Comparison of ENCODE assay signal across 26 cellular contexts in genomic region chr15:23401627-23402026, GRCh38. TPM values are rescaled to one million over a fixed set of nuclear protein-coding genes. Genes with fewer than 3 reads are reported as not detected.
DNase-seq lines count a peak whose midpoint lies in the region; ATAC-seq, FAIRE-seq and TF ChIP-seq lines count a peak whose summit lies in the region.
"Had no signal": no experiment of that assay in that cellular context is flagged by ENCODE, and none has a peak within 500 bp of the region (broad histone marks: within the 10 kb centered on the region; RNA-seq: fewer than 3 reads in every experiment).

No MANE protein-coding gene starts in this region.

- in situ Hi-C loops in HepG2 (cut with HindIII; ENCODE audit: extremely low pct_ligation_motif_present, low pct_unique_long_range_greater_than_20kb) (no loop called here), GM13976 (cut with MboI; ENCODE audit: low sequenced_read_pairs, unreplicated experiment) (no loop called here)

- H3K27me3 ChIP-seq in heart left ventricle (no peaks in the 10 kb centered on the region), left ventricle myocardium inferior (ENCODE audit: low read depth) (peaks cover 4% of the 10 kb centered on the region), HepG2 (ENCODE audit: control insufficient read depth in 1 of 2, insufficient read depth in 2 of 2, low read length in 2 of 2) (no peaks in the 10 kb centered on the region; a peak in 1 of 5 replicates), aorta (ENCODE audit: control insufficient read depth in 1 of 2, insufficient read depth in 2 of 2, low read length in 1 of 2) (no peaks in the 10 kb centered on the region)
- H3K27me3 ChIP-seq: BLaER1 treated with 17β-estradiol and CSF1 and Interleukin-3, amounts not matched to agents 10 nM and 100 nM; Peyer's patch; SJSA1 had no signal

- H3K27ac ChIP-seq in heart left ventricle (peak overlapping the region in 8 of 12 donors; percentile 17 to 82 (median 65)), left ventricle myocardium inferior (replicated peaks) (peak overlapping the region; percentile 91), HepG2 (ENCODE audit: extremely low read length, insufficient read depth, low read length) (no peak overlapping the region), aorta (ENCODE audit: low read depth in 1 of 2, low read length in 2 of 2) (peak overlapping the region; percentile 1 to 61)
- H3K27ac ChIP-seq: 22Rv1; BLaER1 treated with 17β-estradiol and CSF1 and Interleukin-3, amounts not matched to agents 10 nM and 100 nM; Peyer's patch; SJSA1 had no signal

- H3K9me3 ChIP-seq in heart left ventricle (peaks cover 0 to 8% (median 0%) of the 10 kb centered on the region in 12 donors), left ventricle myocardium inferior (replicated peaks) (peaks cover 10% of the 10 kb centered on the region), HepG2 (ENCODE audit: low read length) (no peaks in the 10 kb centered on the region), aorta (ENCODE audit: control insufficient read depth, low read length) (no peaks in the 10 kb centered on the region)
- H3K9me3 ChIP-seq: Caco-2, Peyer's patch, SJSA1 had no signal

- H4K20me1 ChIP-seq in HepG2 (ENCODE audit: insufficient read depth, low read length): no peaks in the 10 kb centered on the region
- H4K20me1 ChIP-seq: BLaER1 treated with 17β-estradiol and CSF1 and Interleukin-3, amounts not matched to agents 10 nM and 100 nM had no signal

- no peak overlapping the region for H2AFZ ChIP-seq in HepG2 (ENCODE audit: low read length)

- no TSS peak for BruUV-seq in HepG2 (replicated peaks; lab: Mats Ljungman, UMichigan)

- no peaks in the 10 kb centered on the region for H3K36me3 ChIP-seq in heart left ventricle
- H3K36me3 ChIP-seq in left ventricle myocardium inferior: no peaks in the 10 kb centered on the region
- no peaks in the 10 kb centered on the region for H3K36me3 ChIP-seq in HepG2 (replicated peaks in 1 of 2; ENCODE audit: control insufficient read depth in 1 of 2, insufficient read depth in 2 of 2, low read length in 2 of 2)
- no peaks in the 10 kb centered on the region for H3K36me3 ChIP-seq in aorta (ENCODE audit: control insufficient read depth in 1 of 2, insufficient read depth in 2 of 2, low read length in 1 of 2)
- H3K36me3 ChIP-seq: Peyer's patch, SJSA1 had no signal

- TF ChIP-seq CTCF in heart left ventricle (IDR thresholded peaks at IDR 0.05): no peak
- no peak for TF ChIP-seq CTCF in left ventricle myocardium inferior (IDR thresholded peaks at IDR 0.05; ENCODE audit: borderline replicate concordance)
- no peak for TF ChIP-seq CTCF in HepG2 (CRISPR knock-in tag; IDR thresholded peaks at IDR 0.05)
- TF ChIP-seq CTCF in GM13976 (IDR thresholded peaks at IDR 0.05; ENCODE audit: borderline replicate concordance, control extremely low read depth, extremely low read depth, insufficient read depth, missing control alignments): no peak

- DNase-seq in heart left ventricle (peak in 1 of 5 donors; percentile 38), cardiac septum (ENCODE audit: low spot score) (no peak), left ventricle myocardium inferior (no peak), HepG2 (ENCODE audit: low spot score) (no peak), aorta (peak in 1 of 2 donors; percentile 9), GM13976 (ENCODE audit: low spot score) (no peak), NCI-H1417 (lab: John Stamatoyannopoulos, UW) (no peak), NCI-H1105 (lab: John Stamatoyannopoulos, UW) (no peak)
- DNase-seq: ACHN; Caco-2; CD4-positive, alpha-beta memory T cell; GOT3; HCEC 1CT; IMR-90; NCI-H187; NCI-H2107; NCI-H524 treated with DMSO at 0.1 percent for 48 hours; NCI-H82; Peyer's patch had no signal

- CTCF ChIA-PET in HepG2 (lab: Yijun Ruan, JAX; ENCODE audit: low intra/inter-chr PET ratio, low total read pairs): no interaction called here

- WGBS in heart left ventricle, 4 donors: 45 to 60% (median 56%) methylated on average over 8 of the region's 8 CpGs
- 3% methylated on average over 5 of the region's 8 CpGs for WGBS in HepG2 (ENCODE audit: low lambda C conversion rate)
- 91 to 93% methylated on average over 8 of the region's 8 CpGs for WGBS in aorta, 2 donors

- ATAC-seq in heart left ventricle (peak in 2 of 4 donors; percentile 9 to 10), HepG2 (peak; percentile 85), aorta (ENCODE audit: low FRiP score) (no peak)

- TF ChIP-seq EP300 in HepG2 (IDR thresholded peaks at IDR 0.05; ENCODE audit: low read depth in 2 of 2, low read length in 2 of 2) (no peak), HepG2 (CRISPR knock-in tag; IDR thresholded peaks at IDR 0.05; ENCODE audit: borderline replicate concordance) (no peak)

- intact Hi-C loops in heart left ventricle (cut with DNase I): loop anchor here in 1 of 10 donors (2.0 kb wide), 1 partner anchor 31 kb away; no protein-coding TSS in a partner anchor
- intact Hi-C loops in cardiac septum (cut with DNase I): no loop called here
- intact Hi-C loops in left ventricle myocardium inferior (cut with micrococcal nuclease): no loop called here
- intact Hi-C loops in HepG2 (cut with micrococcal nuclease; ENCODE audit: unreplicated experiment): no loop called here
- intact Hi-C loops in aorta (cut with DNase I): no loop called here

- H3K4me2 ChIP-seq in HepG2 (ENCODE audit: low read depth, low read length): no peak overlapping the region

- H3K9ac ChIP-seq in HepG2 (ENCODE audit: insufficient read depth, low read depth, low read length): no peak overlapping the region
- H3K9ac ChIP-seq: BLaER1 treated with 17β-estradiol and CSF1 and Interleukin-3, amounts not matched to agents 10 nM and 100 nM had no signal

- peak; percentile 50 for FAIRE-seq in HepG2 (lab: Jason Lieb, UNC)
- FAIRE-seq: G401.6, GM12892, GM18507, HTR-8/SVneo had no signal

- H3K4me3 ChIP-seq in heart left ventricle: no peak overlapping the region
- H3K4me3 ChIP-seq in left ventricle myocardium inferior: no peak overlapping the region
- no peak overlapping the region for H3K4me3 ChIP-seq in HepG2 (replicated peaks in 1 of 3; ENCODE audit: insufficient read depth in 1 of 3, low read depth in 2 of 3, low read length in 3 of 3)
- no peak overlapping the region for H3K4me3 ChIP-seq in aorta (ENCODE audit: low read length in 2 of 2)
- H3K4me3 ChIP-seq: BLaER1 treated with 17β-estradiol and CSF1 and Interleukin-3, amounts not matched to agents 10 nM and 100 nM; Peyer's patch; SJSA1 had no signal

- TF ChIP-seq POLR2A in heart left ventricle (IDR thresholded peaks at IDR 0.05) (no peak), HepG2 (IDR thresholded peaks at IDR 0.05; ENCODE audit: insufficient read depth in 1 of 2, low read depth in 2 of 2, low read length in 2 of 2) (no peak)

- H3K4me1 ChIP-seq in heart left ventricle (peaks cover 0 to 35% (median 7%) of the 10 kb centered on the region in 12 donors), left ventricle myocardium inferior (peaks cover 47% of the 10 kb centered on the region), HepG2 (ENCODE audit: insufficient read depth, low read length) (no peaks in the 10 kb centered on the region), aorta (ENCODE audit: control insufficient read depth in 1 of 2, insufficient read depth in 2 of 2, low read length in 2 of 2) (peaks cover 3 to 7% of the 10 kb centered on the region in 2 donors)
- H3K4me1 ChIP-seq: Caco-2, Peyer's patch, SJSA1 had no signal

- TF ChIP-seq RAD21 in HepG2 (CRISPR knock-in tag; IDR thresholded peaks at IDR 0.05): no peak

- POLR2A ChIA-PET in HepG2 (lab: Yijun Ruan, JAX): no interaction called here

- H3K79me2 ChIP-seq in HepG2 (ENCODE audit: insufficient read depth, low read length): no peaks in the 10 kb centered on the region

RNA-seq across cellular contexts. Expression of gene GOLGA6L2, which starts 45.4 kb away (rescaled TPM):
- total RNA-seq in heart left ventricle: not detected
- not detected for polyA plus RNA-seq in heart left ventricle
- total RNA-seq in cardiac septum: not detected
- not detected for total RNA-seq in left ventricle myocardium inferior
- not detected in 2 replicates for total RNA-seq in HepG2 (2016; rRNA removed; fragmentation: Illumina TruSeq; extraction: Trizol)
- total RNA-seq in HepG2 (2016; cell fraction: cytosol; rRNA removed; fragmentation: Illumina TruSeq; extraction: Trizol; ENCODE audit: low read depth): not detected in 2 replicates
- not detected in 2 replicates for total RNA-seq in HepG2 (2016; cell fraction: insoluble cytoplasmic fraction; rRNA removed; fragmentation: Illumina TruSeq; extraction: Trizol)
- total RNA-seq in HepG2 (2016; cell fraction: membrane; rRNA removed; fragmentation: Illumina TruSeq; extraction: Trizol): not detected in 2 replicates
- not detected in 2 replicates for total RNA-seq in HepG2 (2016; cell fraction: nucleus; rRNA removed; fragmentation: Illumina TruSeq; extraction: Trizol)
- polyA plus RNA-seq in HepG2 (2011; rRNA removed): not detected in 2 replicates
- not detected in 2 replicates for polyA plus RNA-seq in HepG2 (2011; cell fraction: cytosol; rRNA removed)
- not detected in 2 replicates for polyA plus RNA-seq in HepG2 (2011; cell fraction: nucleus; rRNA removed)
- polyA plus RNA-seq in HepG2 (2012): not detected in 2 replicates
- polyA plus RNA-seq in HepG2 (2016; cell fraction: cytosol; fragmentation: Illumina TruSeq; extraction: Trizol; ENCODE audit: low read depth): not detected in 2 replicates
- not detected in 2 replicates for polyA plus RNA-seq in HepG2 (2016; cell fraction: insoluble cytoplasmic fraction; fragmentation: Illumina TruSeq; extraction: Trizol; ENCODE audit: low read depth)
- polyA plus RNA-seq in HepG2 (2016; cell fraction: membrane; fragmentation: Illumina TruSeq; extraction: Trizol; ENCODE audit: low read depth): not detected in 2 replicates
- not detected in 2 replicates for polyA plus RNA-seq in HepG2 (2016; cell fraction: nucleus; fragmentation: Illumina TruSeq; extraction: Trizol; ENCODE audit: insufficient read depth, low read depth)
- not detected in 2 replicates for polyA minus RNA-seq in HepG2 (2011; rRNA and poly(A)+ RNA removed; ENCODE audit: low replicate concordance)
- polyA minus RNA-seq in HepG2 (2011; cell fraction: cytosol; rRNA and poly(A)+ RNA removed): not detected in 2 replicates
- not detected in 2 replicates for polyA minus RNA-seq in HepG2 (2011; cell fraction: nucleus; rRNA and poly(A)+ RNA removed)
- not detected for total RNA-seq in aorta
- polyA plus RNA-seq in aorta: under 1 TPM in 1 of 2 donors, not detected in 1; 0.13 TPM
- total RNA-seq: Caco-2; CD4-positive, alpha-beta memory T cell; IMR-90; Peyer's patch; SJSA1 had no signal
- polyA plus RNA-seq: CD4-positive, alpha-beta memory T cell; IMR-90 had no signal

RNA-seq across cellular contexts. Expression of gene GOLGA8S, which starts 47.1 kb away (rescaled TPM):
- total RNA-seq in heart left ventricle: 1 to 10 TPM in 1 of 9 donors, under 1 TPM in 6, not detected in 2; 0.12 to 1.2 (median 0.39) TPM
- under 1 TPM; 0.01 to 0.30 TPM for polyA plus RNA-seq in heart left ventricle
- total RNA-seq in cardiac septum: 1.1 TPM
- 0.33 TPM for total RNA-seq in left ventricle myocardium inferior
- 0.02 TPM in 1 of 2 replicates, not detected in the other for total RNA-seq in HepG2 (2016; rRNA removed; fragmentation: Illumina TruSeq; extraction: Trizol)
- total RNA-seq in HepG2 (2016; cell fraction: cytosol; rRNA removed; fragmentation: Illumina TruSeq; extraction: Trizol; ENCODE audit: low read depth): not detected in 2 replicates
- total RNA-seq in HepG2 (2016; cell fraction: insoluble cytoplasmic fraction; rRNA removed; fragmentation: Illumina TruSeq; extraction: Trizol): 0.02 TPM in 1 of 2 replicates, not detected in the other
- not detected in 2 replicates for total RNA-seq in HepG2 (2016; cell fraction: membrane; rRNA removed; fragmentation: Illumina TruSeq; extraction: Trizol)
- total RNA-seq in HepG2 (2016; cell fraction: nucleus; rRNA removed; fragmentation: Illumina TruSeq; extraction: Trizol): not detected in 2 replicates
- 0.03 and 0.04 TPM in 2 replicates for polyA plus RNA-seq in HepG2 (2011; rRNA removed)
- polyA plus RNA-seq in HepG2 (2011; cell fraction: cytosol; rRNA removed): 0.01 TPM in 2 replicates
- 0.16 and 0.33 TPM in 2 replicates for polyA plus RNA-seq in HepG2 (2011; cell fraction: nucleus; rRNA removed)
- polyA plus RNA-seq in HepG2 (2012): 0.04 TPM in 1 of 2 replicates, not detected in the other
- not detected in 2 replicates for polyA plus RNA-seq in HepG2 (2016; cell fraction: cytosol; fragmentation: Illumina TruSeq; extraction: Trizol; ENCODE audit: low read depth)
- not detected in 2 replicates for polyA plus RNA-seq in HepG2 (2016; cell fraction: insoluble cytoplasmic fraction; fragmentation: Illumina TruSeq; extraction: Trizol; ENCODE audit: low read depth)
- polyA plus RNA-seq in HepG2 (2016; cell fraction: membrane; fragmentation: Illumina TruSeq; extraction: Trizol; ENCODE audit: low read depth): not detected in 2 replicates
- polyA plus RNA-seq in HepG2 (2016; cell fraction: nucleus; fragmentation: Illumina TruSeq; extraction: Trizol; ENCODE audit: insufficient read depth, low read depth): not detected in 2 replicates
- not detected in 2 replicates for polyA minus RNA-seq in HepG2 (2011; rRNA and poly(A)+ RNA removed; ENCODE audit: low replicate concordance)
- not detected in 2 replicates for polyA minus RNA-seq in HepG2 (2011; cell fraction: cytosol; rRNA and poly(A)+ RNA removed)
- 0.13 TPM in 1 of 2 replicates, not detected in the other for polyA minus RNA-seq in HepG2 (2011; cell fraction: nucleus; rRNA and poly(A)+ RNA removed)
- 1 to 10 TPM in 1 of 2 donors, under 1 TPM in 1; 0.52 to 1.4 TPM for total RNA-seq in aorta
- under 1 TPM; 0.25 to 0.26 TPM for polyA plus RNA-seq in aorta
- total RNA-seq: Caco-2 had no signal
- polyA plus RNA-seq: CD4-positive, alpha-beta memory T cell had no signal
